Comparison of ENCODE assay signal across 16 cellular contexts in the genomic region with DNA sequence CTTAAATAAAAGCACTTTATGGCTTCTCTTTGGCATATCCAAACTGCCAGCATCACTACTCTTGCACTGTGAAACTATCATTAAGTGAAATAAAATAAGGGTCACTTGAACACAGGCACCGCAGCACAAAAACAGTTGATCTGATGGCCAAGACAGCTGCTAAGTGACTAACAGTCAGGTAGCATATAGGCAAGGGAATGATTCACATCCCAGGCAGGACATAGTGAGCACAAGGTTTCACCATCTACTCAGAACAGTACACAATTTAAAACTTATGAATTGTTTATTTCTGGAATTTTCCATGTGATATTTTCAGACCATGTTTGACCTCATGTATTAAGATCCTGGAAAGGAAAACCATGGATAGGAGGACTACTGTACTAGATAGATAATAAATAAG.
"Had no signal": no experiment of that assay in that cellular context is flagged by ENCODE, and none has a peak within 500 bp of the region (broad histone marks: within the 10 kb centered on the region; RNA-seq: fewer than 3 reads in every experiment).

No MANE protein-coding gene starts in this region.

- H3K9ac ChIP-seq: neural progenitor cell, parathyroid adenoma had no signal

- H3K9me3 Mint-ChIP-seq: activated CD4-positive, alpha-beta memory T cell treated with anti-CD3 and anti-CD28 coated beads, Interleukin-2, amount 10 ng/mL, durations not matched to agents 7 days and 5 days had no signal

- H3K4me2 ChIP-seq: neural progenitor cell had no signal

- H3K27ac ChIP-seq: ascending aorta, esophagus muscularis mucosa, heart right ventricle, neural progenitor cell, parathyroid adenoma, VCaP had no signal

- H3K36me3 Mint-ChIP-seq: neural progenitor cell, T-cell had no signal

- H2AFZ ChIP-seq: neural progenitor cell, parathyroid adenoma had no signal

- DNase-seq: activated CD4-positive, alpha-beta memory T cell treated with anti-CD3 and anti-CD28 coated beads, Interleukin-2, amount 10 ng/mL, durations not matched to agents 7 days and 5 days; activated CD4-positive, alpha-beta T cell treated with anti-CD3 and anti-CD28 coated beads for 36 hours; caudate nucleus; heart right ventricle; kidney; left ventricle myocardium superior; retina; stimulated activated CD4-positive, alpha-beta T cell treated with anti-CD3 and anti-CD28 coated beads, Interleukin-15, amount 100 ng/mL, for 24 hours; stimulated activated CD4-positive, alpha-beta T cell treated with anti-CD3 and anti-CD28 coated beads, Interleukin-4, amount 100 ng/mL, for 4 hours; T-cell; T1000 had no signal

- H3K36me3 ChIP-seq: ascending aorta, esophagus muscularis mucosa, heart right ventricle had no signal

- H3K4me3 Mint-ChIP-seq: activated CD4-positive, alpha-beta memory T cell treated with anti-CD3 and anti-CD28 coated beads, Interleukin-2, amount 10 ng/mL, durations not matched to agents 7 days and 5 days; activated CD4-positive, alpha-beta T cell treated with anti-CD3 and anti-CD28 coated beads for 36 hours; neural progenitor cell; T-cell had no signal

- H3K4me1 ChIP-seq: neural progenitor cell, parathyroid adenoma had no signal

- H3K27ac Mint-ChIP-seq: activated CD4-positive, alpha-beta memory T cell treated with anti-CD3 and anti-CD28 coated beads, Interleukin-2, amount 10 ng/mL, durations not matched to agents 7 days and 5 days; activated CD4-positive, alpha-beta T cell treated with anti-CD3 and anti-CD28 coated beads for 36 hours; neural progenitor cell; T-cell had no signal

- H3K4me3 ChIP-seq: ascending aorta, esophagus muscularis mucosa, heart right ventricle, neural progenitor cell had no signal

- H3K79me2 ChIP-seq: parathyroid adenoma had no signal

- H3K9me3 ChIP-seq: esophagus muscularis mucosa had no signal

- H3K27me3 ChIP-seq: ascending aorta, esophagus muscularis mucosa, heart right ventricle, neural progenitor cell had no signal

- H3K27me3 Mint-ChIP-seq: activated CD4-positive, alpha-beta memory T cell treated with anti-CD3 and anti-CD28 coated beads, Interleukin-2, amount 10 ng/mL, durations not matched to agents 7 days and 5 days; activated CD4-positive, alpha-beta T cell treated with anti-CD3 and anti-CD28 coated beads for 36 hours had no signal

- ATAC-seq: activated CD4-positive, alpha-beta T cell treated with anti-CD3 and anti-CD28 coated beads for 36 hours; heart right ventricle; left ventricle myocardium superior; T-cell had no signal
